Comparison of ENCODE assay signal across 8 cellular contexts in the genomic region with DNA sequence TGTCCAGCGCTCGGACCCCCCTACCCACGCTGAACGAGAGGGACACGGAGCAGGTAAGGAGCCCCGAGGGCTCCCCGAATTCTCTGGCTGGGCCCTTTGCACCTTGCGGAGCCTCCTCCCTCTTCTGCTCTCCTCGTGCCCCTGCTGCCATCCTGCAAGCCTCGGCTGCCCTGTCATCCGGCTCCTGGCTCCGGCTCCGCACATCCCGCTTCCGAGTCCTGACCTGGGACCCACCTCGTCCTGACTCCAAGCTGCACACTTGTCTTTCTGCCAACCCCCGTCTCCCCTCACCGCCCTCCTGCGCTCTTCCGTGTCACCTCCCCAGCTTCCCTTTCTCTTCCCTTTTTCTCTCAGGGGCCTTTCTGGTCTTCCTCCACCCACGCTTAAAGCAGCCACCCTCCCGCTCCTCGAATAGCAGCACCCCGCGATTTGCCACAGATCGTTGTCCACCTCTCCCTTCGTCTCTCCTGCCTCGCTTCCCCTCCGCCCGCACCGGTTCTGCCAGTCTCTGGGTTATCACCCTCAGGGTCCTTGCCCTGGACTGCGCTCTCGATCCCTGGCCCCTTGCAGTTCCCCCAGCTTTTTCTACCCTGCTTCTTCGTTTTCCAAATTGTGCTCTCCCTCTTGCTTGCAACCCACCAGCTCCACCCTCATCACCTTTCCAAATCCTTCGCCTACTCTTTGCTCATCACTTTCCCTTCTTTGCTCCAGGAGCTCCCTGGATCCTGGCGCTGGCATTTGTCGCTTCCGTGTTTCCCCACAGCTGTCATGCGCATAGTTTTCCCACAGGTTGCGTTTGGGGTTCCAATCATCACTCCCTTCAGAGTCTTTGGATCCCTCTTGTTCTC. TPM values are rescaled to one million over a fixed set of nuclear protein-coding genes. Genes with fewer than 3 reads are reported as not detected.
A peak's percentile ranks its signal among the peaks of the same experiment; 100 is the strongest.
DNase-seq lines count a peak whose midpoint lies in the region; ATAC-seq and TF ChIP-seq lines count a peak whose summit lies in the region.

No MANE protein-coding gene starts in this region.

- H3K9ac ChIP-seq in SK-N-MC (ENCODE audit: insufficient read length) = peak overlapping the region; percentile 93

- peaks cover 60% of the 10 kb centered on the region for H3K4me1 Mint-ChIP-seq in HFFc6 (ENCODE audit: low read depth)

- H3K4me1 ChIP-seq in lower lobe of right lung = peaks cover 63% of the 10 kb centered on the region
- H3K4me1 ChIP-seq in stomach = peaks cover 55 to 67% (median 62%) of the 10 kb centered on the region in 4 donors

- intact Hi-C loops in lower lobe of right lung (cut with DNase I) (loop anchor here (10.0 kb wide), 1 partner anchor 105 kb away; no protein-coding TSS in a partner anchor), stomach (cut with DNase I; ENCODE audit: low total_unique reads) (loop anchor here (5.0 kb wide), 2 partner anchors 38 to 103 kb away; no protein-coding TSS in a partner anchor)

- H3K36me3 ChIP-seq in SK-N-MC (ENCODE audit: insufficient read depth, low read length) (peaks cover 20% of the 10 kb centered on the region), lower lobe of right lung (peaks cover 28% of the 10 kb centered on the region), stomach (peaks cover 4 to 23% (median 13%) of the 10 kb centered on the region in 4 donors)

- no peak for ATAC-seq in lower lobe of right lung
- ATAC-seq in HG03565 (IDR thresholded peaks at IDR 0.05; ENCODE audit: unreplicated experiment) = no peak

- TF ChIP-seq CTCF in HFFc6 (IDR thresholded peaks at IDR 0.05) = no peak
- TF ChIP-seq CTCF in lower lobe of right lung (IDR thresholded peaks at IDR 0.05) = no peak
- TF ChIP-seq CTCF in stomach (IDR thresholded peaks at IDR 0.05) = no peak

- H3K4me3 ChIP-seq in SK-N-MC (peak overlapping the region; percentile 87), lower lobe of right lung (peak overlapping the region; percentile 89), stomach (peak overlapping the region; percentile 90 to 97 (median 94))

- peak overlapping the region; percentile 46 for H3K27ac Mint-ChIP-seq in HFFc6

- TF ChIP-seq POLR2A in stomach (IDR thresholded peaks at IDR 0.05) = no peak

- no peaks in the 10 kb centered on the region; the same call in 1 of the 2 replicates for H3K27me3 Mint-ChIP-seq in HFFc6 (ENCODE audit: insufficient read depth)

- no peaks in the 10 kb centered on the region for H3K27me3 ChIP-seq in lower lobe of right lung (ENCODE audit: low read depth)
- no peaks in the 10 kb centered on the region for H3K27me3 ChIP-seq in stomach

- H3K27ac ChIP-seq in SK-N-MC = peak overlapping the region; percentile 60; the same call in 1 of the 2 replicates
- peak overlapping the region; percentile 84 for H3K27ac ChIP-seq in lower lobe of right lung
- peak overlapping the region; percentile 86 to 97 (median 91) for H3K27ac ChIP-seq in stomach

- H3K36me3 Mint-ChIP-seq in HFFc6 (ENCODE audit: low read depth) = peaks cover 6% of the 10 kb centered on the region; the same call in 1 of the 2 replicates

- DNase-seq in ELF-1 (ENCODE audit: low read depth, low spot score) = peak; percentile 46
- DNase-seq in HFFc6 = no peak
- DNase-seq in SK-N-MC (ENCODE audit: low read depth, low spot score) = no peak
- peak; percentile 23 for DNase-seq in central memory CD4-positive, alpha-beta T cell
- DNase-seq in lower lobe of right lung = peak; percentile 63
- DNase-seq in stomach = peak; percentile 54
- no peak for DNase-seq in LoVo (ENCODE audit: low spot score)

- H3K9me3 ChIP-seq in SK-N-MC (ENCODE audit: low read depth, low read length) (no peaks in the 10 kb centered on the region), lower lobe of right lung (no peaks in the 10 kb centered on the region), stomach (no peaks in the 10 kb centered on the region)

- H3K4me3 Mint-ChIP-seq in HFFc6 = peak overlapping the region; percentile 90

- TF ChIP-seq EP300 in stomach (IDR thresholded peaks at IDR 0.05) = no peak

- 0 to 1% (median 1%) methylated on average over 31 to 40 of the region's 40 CpGs for WGBS in stomach, 5 donors

- no peaks in the 10 kb centered on the region for H3K9me3 Mint-ChIP-seq in HFFc6

RNA-seq across cellular contexts. Expression of a gene that starts 0.8 kb away (rescaled TPM):
- 10 to 100 TPM; 26.4 to 29.9 (median 27.9) TPM for total RNA-seq in HFFc6 (2021; fragmentation: NEBNext Ultra II Directional; extraction: Animal tissue kit (Norgen Biotek cat#: 25700))
- total RNA-seq in lower lobe of right lung (44.9 TPM), stomach (100 to 1,000 TPM in 1 of 5 donors, 10 to 100 TPM in 4; 13.8 to 128 (median 34.8) TPM)
- 10 to 100 TPM in 2 of 3 donors, 1 to 10 TPM in 1; 8.8 to 18.2 (median 13.9) TPM for polyA plus RNA-seq in stomach

RNA-seq across cellular contexts. Expression of a gene that starts 26.5 kb away (rescaled TPM):
- total RNA-seq in HFFc6 (2021; fragmentation: NEBNext Ultra II Directional; extraction: Animal tissue kit (Norgen Biotek cat#: 25700)) = 10 to 100 TPM; 24.7 to 31.7 (median 29.5) TPM
- total RNA-seq in lower lobe of right lung (21.7 TPM), stomach (10 to 100 TPM in 1 of 5 donors, 1 to 10 TPM in 3, under 1 TPM in 1; 0.45 to 13.6 (median 5.7) TPM)
- polyA plus RNA-seq in stomach = 10 to 100 TPM in 1 of 3 donors, 1 to 10 TPM in 2; 4.6 to 12.1 (median 5.8) TPM

Comparison
In these comparisons a context has a peak if more than half of its experiments do, and no peak if none do; other contexts are left out.
1. DNase-seq: peak in ELF-1 (single experiment), central memory CD4-positive, alpha-beta T cell (single experiment), lower lobe of right lung (single experiment) and stomach (single experiment); none in HFFc6 (single experiment), SK-N-MC (single experiment) and LoVo (single experiment).
2. Peak in every context shown above with its lines, with median percentiles within 50 percentile points of each other: H3K27ac ChIP-seq and H3K4me3 ChIP-seq.